ENCODE assay signal across 8 cellular contexts in genomic region chr21:43864313-43864805, GRCh38. TPM values are rescaled to one million over a fixed set of nuclear protein-coding genes. Genes with fewer than 3 reads are reported as not detected.
DNase-seq lines count a peak whose midpoint lies in the region; ATAC-seq and TF ChIP-seq lines count a peak whose summit lies in the region.

No MANE protein-coding gene starts in this region.

- peak; percentile 10 for ATAC-seq in HG03135 (IDR thresholded peaks at IDR 0.05; ENCODE audit: unreplicated experiment)
- ATAC-seq in lower lobe of right lung = peak; percentile 81 to 86
- no peak for ATAC-seq in HG03108 (IDR thresholded peaks at IDR 0.05; ENCODE audit: unreplicated experiment)

- peak overlapping the region in 3 of 7 donors; percentile 23 to 87 (median 85) for H3K4me3 Mint-ChIP-seq in CD8-positive, alpha-beta memory T cell
- H3K4me3 Mint-ChIP-seq in T-helper 2 cell treated with Interferon-gamma antibody and Interleukin-4, amounts not matched to agents 5 μg/mL and 100 μg/mL, for 36 hours = no peak overlapping the region
- H3K4me3 Mint-ChIP-seq in glutamatergic neuron (ENCODE audit: unreplicated experiment) = no peak overlapping the region

- CTCF ChIA-PET in CD8-positive, alpha-beta memory T cell (lab: Charles Lee) = interaction anchor here (1.1 to 1.3 kb wide), 3 partner anchors 19 to 76 kb away, joined by 3 to 4 read pairs (median 4); no protein-coding TSS in a partner anchor

- H3K36me3 ChIP-seq in CD8-positive, alpha-beta memory T cell (ENCODE audit: insufficient read depth, low read length) = no peaks in the 10 kb centered on the region
- no peaks in the 10 kb centered on the region for H3K36me3 ChIP-seq in colonic mucosa
- H3K36me3 ChIP-seq in lower lobe of right lung = peaks cover 4% of the 10 kb centered on the region

- DNase-seq in CD8-positive, alpha-beta memory T cell = peak in 2 of 5 donors; percentile 16 to 45
- peak; percentile 51 for DNase-seq in T-helper 2 cell treated with Interferon-gamma antibody and Interleukin-4, amounts not matched to agents 5 μg/mL and 100 μg/mL, for 36 hours (ENCODE audit: low spot score)
- peak; percentile 71 for DNase-seq in colonic mucosa
- DNase-seq in lower lobe of right lung = peak; percentile 79
- peak; percentile 35 for DNase-seq in stimulated activated naive CD4-positive, alpha-beta T cell treated with Interleukin-2 at 50 U/mL for 16 hours (lab: John Stamatoyannopoulos, UW)
- DNase-seq in glutamatergic neuron = no peak

- POLR2A ChIA-PET in CD8-positive, alpha-beta memory T cell (lab: Charles Lee) = no interaction called here

- H3K27ac Mint-ChIP-seq in CD8-positive, alpha-beta memory T cell = no peak overlapping the region
- no peak overlapping the region for H3K27ac Mint-ChIP-seq in T-helper 2 cell treated with Interferon-gamma antibody and Interleukin-4, amounts not matched to agents 5 μg/mL and 100 μg/mL, for 36 hours
- no peak overlapping the region for H3K27ac Mint-ChIP-seq in glutamatergic neuron (ENCODE audit: unreplicated experiment)

- H3K27me3 ChIP-seq in CD8-positive, alpha-beta memory T cell (ENCODE audit: insufficient read depth, low read length, poor library complexity, severe bottlenecking) = no peaks in the 10 kb centered on the region
- H3K27me3 ChIP-seq in colonic mucosa (no peaks in the 10 kb centered on the region), lower lobe of right lung (ENCODE audit: low read depth) (no peaks in the 10 kb centered on the region)

- peak overlapping the region; percentile 43 for H3K4me3 ChIP-seq in CD8-positive, alpha-beta memory T cell (ENCODE audit: low read length)
- H3K4me3 ChIP-seq in colonic mucosa = peak overlapping the region; percentile 72
- peak overlapping the region; percentile 74 for H3K4me3 ChIP-seq in lower lobe of right lung

- H3K36me3 Mint-ChIP-seq in CD8-positive, alpha-beta memory T cell = peaks cover 0 to 7% (median 0%) of the 10 kb centered on the region in 3 donors
- peaks cover 29% of the 10 kb centered on the region for H3K36me3 Mint-ChIP-seq in T-helper 2 cell treated with Interferon-gamma antibody and Interleukin-4, amounts not matched to agents 5 μg/mL and 100 μg/mL, for 36 hours (ENCODE audit: low read depth)
- H3K36me3 Mint-ChIP-seq in glutamatergic neuron (ENCODE audit: unreplicated experiment) = no peaks in the 10 kb centered on the region

- no peak overlapping the region for H3K27ac ChIP-seq in CD8-positive, alpha-beta memory T cell (ENCODE audit: low read depth, low read length)
- H3K27ac ChIP-seq in colonic mucosa (peak overlapping the region; percentile 58), lower lobe of right lung (peak overlapping the region; percentile 88)

- H3K9ac ChIP-seq in colonic mucosa (ENCODE audit: low read depth in 2 of 2, low read length in 2 of 2) = peak overlapping the region; percentile 61 to 84

- H3K9me3 ChIP-seq in CD8-positive, alpha-beta memory T cell (ENCODE audit: low read length) = no peaks in the 10 kb centered on the region
- H3K9me3 ChIP-seq in colonic mucosa (no peaks in the 10 kb centered on the region), lower lobe of right lung (no peaks in the 10 kb centered on the region)

- peaks cover 0 to 4% of the 10 kb centered on the region in 2 donors for H3K27me3 Mint-ChIP-seq in CD8-positive, alpha-beta memory T cell
- H3K27me3 Mint-ChIP-seq in T-helper 2 cell treated with Interferon-gamma antibody and Interleukin-4, amounts not matched to agents 5 μg/mL and 100 μg/mL, for 36 hours (ENCODE audit: low read depth) = no peaks in the 10 kb centered on the region
- peaks cover 12% of the 10 kb centered on the region for H3K27me3 Mint-ChIP-seq in glutamatergic neuron (ENCODE audit: unreplicated experiment)

- intact Hi-C loops in colonic mucosa (cut with DNase I) (loop anchor here (5.0 kb wide), 1 partner anchor 52 kb away; no protein-coding TSS in a partner anchor), lower lobe of right lung (cut with DNase I) (no loop called here)

- no peak for TF ChIP-seq CTCF in colonic mucosa (IDR thresholded peaks at IDR 0.05)
- no peak for TF ChIP-seq CTCF in lower lobe of right lung (IDR thresholded peaks at IDR 0.05)
- TF ChIP-seq CTCF in glutamatergic neuron (IDR thresholded peaks at IDR 0.05; ENCODE audit: partially characterized antibody, unreplicated experiment) = no peak

- peaks cover 25% of the 10 kb centered on the region for H3K4me1 ChIP-seq in CD8-positive, alpha-beta memory T cell (ENCODE audit: insufficient read depth, low read length)
- H3K4me1 ChIP-seq in colonic mucosa = peaks cover 8% of the 10 kb centered on the region
- peaks cover 39% of the 10 kb centered on the region for H3K4me1 ChIP-seq in lower lobe of right lung

- H3K4me1 Mint-ChIP-seq in CD8-positive, alpha-beta memory T cell = peaks cover 34 to 35% (median 34%) of the 10 kb centered on the region in 3 donors
- peaks cover 31% of the 10 kb centered on the region for H3K4me1 Mint-ChIP-seq in T-helper 2 cell treated with Interferon-gamma antibody and Interleukin-4, amounts not matched to agents 5 μg/mL and 100 μg/mL, for 36 hours (ENCODE audit: low read depth)
- peaks cover 10% of the 10 kb centered on the region for H3K4me1 Mint-ChIP-seq in glutamatergic neuron (ENCODE audit: low read depth, unreplicated experiment)

- no peaks in the 10 kb centered on the region for H3K9me3 Mint-ChIP-seq in CD8-positive, alpha-beta memory T cell
- no peaks in the 10 kb centered on the region for H3K9me3 Mint-ChIP-seq in T-helper 2 cell treated with Interferon-gamma antibody and Interleukin-4, amounts not matched to agents 5 μg/mL and 100 μg/mL, for 36 hours
- H3K9me3 Mint-ChIP-seq in glutamatergic neuron (ENCODE audit: unreplicated experiment) = peaks cover 3% of the 10 kb centered on the region

RNA-seq across cellular contexts. Expression of gene AGPAT3, which starts 0.7 kb away (rescaled TPM):
- 10 to 100 TPM; 66.5 to 69.3 TPM for total RNA-seq in CD8-positive, alpha-beta memory T cell
- 15.9 TPM for polyA plus RNA-seq in CD8-positive, alpha-beta memory T cell
- total RNA-seq in colonic mucosa (100 to 1,000 TPM in 1 of 2 donors, 10 to 100 TPM in 1; 82.2 to 101 TPM), lower lobe of right lung (83.3 TPM), glutamatergic neuron (ENCODE audit: unreplicated experiment) (12.6 TPM)
